8 cellular contexts compared by ENCODE assay signal in genomic region chr1:120132400-120132763, GRCh38. TPM values are rescaled to one million over a fixed set of nuclear protein-coding genes. Genes with fewer than 3 reads are reported as not detected.
DNase-seq lines count a peak whose midpoint lies in the region; ATAC-seq and TF ChIP-seq lines count a peak whose summit lies in the region.
"Not testable (repeated sequence)": the region's sequence is repeated elsewhere in the genome, so short reads cannot be mapped to it uniquely, and the experiment has no call there.

No MANE protein-coding gene starts in this region.

- not testable (repeated sequence) for H3K79me2 ChIP-seq in GM23248 (ENCODE audit: insufficient read depth); PC-9 (ENCODE audit: low read depth); osteoblast (ENCODE audit: insufficient read depth, low read length)

- POLR2A ChIA-PET in PC-9 (lab: Charles Lee; ENCODE audit: unreplicated experiment) = not testable (repeated sequence)

- CTCF ChIA-PET in PC-9 (lab: Charles Lee) = not testable (repeated sequence)

- H3K4me3 ChIP-seq in GM23248 = peak overlapping the region; percentile 51
- not testable (repeated sequence) for H3K4me3 ChIP-seq in PC-9; right lobe of liver; osteoblast (ENCODE audit: insufficient read depth, low read length); spleen; upper lobe of right lung
- peak overlapping the region; percentile 29 for H3K4me3 ChIP-seq in adipocyte (ENCODE audit: low read length)

- ATAC-seq in right lobe of liver, upper lobe of right lung: not testable (repeated sequence)

- not testable (repeated sequence) for BruUV-seq in PC-9 (replicated peaks; lab: Mats Ljungman, UMichigan)

- H3K9me3 ChIP-seq in GM23248 (ENCODE audit: low read depth); PC-9 (ENCODE audit: insufficient read depth, low read depth); adipocyte (ENCODE audit: control insufficient read depth, low read length); right lobe of liver; osteoblast (ENCODE audit: low read depth, low read length); spleen; upper lobe of right lung: not testable (repeated sequence)

- H3K27ac ChIP-seq in GM23248 (peak overlapping the region; percentile 81), right lobe of liver (peak overlapping the region; percentile 32 to 54 (median 51)), osteoblast (ENCODE audit: low read depth, low read length) (peak overlapping the region; percentile 75), spleen (peak overlapping the region in 5 of 8 donors; percentile 44 to 67 (median 60)), upper lobe of right lung (peak overlapping the region; percentile 56)
- not testable (repeated sequence) for H3K27ac ChIP-seq in PC-9

- not testable (repeated sequence) for DNase-seq in GM23248; PC-9; adipocyte (ENCODE audit: low read depth); right lobe of liver; osteoblast (ENCODE audit: insufficient read length, low spot score, missing footprints); spleen; upper lobe of right lung
- DNase-seq in fibroblast of gingiva (ENCODE audit: low read depth) = peak; percentile 13

- peak overlapping the region; percentile 14; the same call in 1 of the 2 replicates for H2AFZ ChIP-seq in GM23248
- not testable (repeated sequence) for H2AFZ ChIP-seq in PC-9; osteoblast (ENCODE audit: low read length)

- H3K9ac ChIP-seq in GM23248 (peak overlapping the region; percentile 48), adipocyte (ENCODE audit: low read length) (peak overlapping the region; percentile 68)

- H3K27me3 ChIP-seq in GM23248 (replicated peaks; ENCODE audit: insufficient read depth); PC-9 (ENCODE audit: insufficient read depth, low read depth); adipocyte (replicated peaks; ENCODE audit: control insufficient read depth, insufficient read depth, low read length); right lobe of liver; osteoblast (ENCODE audit: insufficient read depth, low read length); spleen (replicated peaks in 1 of 7); upper lobe of right lung: not testable (repeated sequence)

- intact Hi-C loops in PC-9 (cut with micrococcal nuclease; ENCODE audit: unreplicated experiment); right lobe of liver (cut with DNase I); spleen (cut with DNase I; ENCODE audit: low total_unique reads); upper lobe of right lung (cut with DNase I): not testable (repeated sequence)

- H3K4me2 ChIP-seq in GM23248 (ENCODE audit: unreplicated experiment) (peak overlapping the region; percentile 82), PC-9 (0 out of 2 replicates have a peak overlapping the region, but pooled peaks have one; percentile 8), osteoblast (ENCODE audit: insufficient read depth, low read length) (peak overlapping the region; percentile 54)

- not testable (repeated sequence) for H3K36me3 ChIP-seq in GM23248 (ENCODE audit: low read depth); PC-9 (ENCODE audit: low read depth); adipocyte (ENCODE audit: control insufficient read depth, insufficient read depth, low read length, severe bottlenecking); right lobe of liver; osteoblast (ENCODE audit: insufficient read depth, low read length); spleen; upper lobe of right lung

- not testable (repeated sequence) for TF ChIP-seq CTCF in PC-9 (conservative IDR thresholded peaks at IDR 0.05); right lobe of liver (IDR thresholded peaks at IDR 0.05); osteoblast (IDR thresholded peaks at IDR 0.05; ENCODE audit: extremely low read depth, low read depth, low read length); spleen (IDR thresholded peaks at IDR 0.05 in 8 of 11, conservative IDR thresholded peaks at IDR 0.05 in 3 of 11); upper lobe of right lung (IDR thresholded peaks at IDR 0.05)

- H3K4me1 ChIP-seq in GM23248 (ENCODE audit: insufficient read depth) = peaks cover 11% of the 10 kb centered on the region
- H3K4me1 ChIP-seq in PC-9 (replicated peaks; ENCODE audit: insufficient read depth); adipocyte (ENCODE audit: control insufficient read depth, insufficient read depth, low read length); osteoblast (ENCODE audit: insufficient read depth, low read length); upper lobe of right lung: not testable (repeated sequence)
- H3K4me1 ChIP-seq in right lobe of liver = peaks cover 0 to 15% (median 0%) of the 10 kb centered on the region in 4 donors
- peaks cover 0 to 16% (median 7%) of the 10 kb centered on the region in 6 donors for H3K4me1 ChIP-seq in spleen

- not testable (repeated sequence) for H4K20me1 ChIP-seq in GM23248 (ENCODE audit: insufficient read depth); PC-9 (ENCODE audit: insufficient read depth); osteoblast (ENCODE audit: insufficient read depth, low read length)

- peaks cover 17% of the 10 kb centered on the region for H3F3A ChIP-seq in GM23248 (ENCODE audit: insufficient read depth)
- not testable (repeated sequence) for H3F3A ChIP-seq in PC-9 (ENCODE audit: insufficient read depth, low read depth)

- in situ Hi-C loops in GM23248 (cut with MboI) = not testable (repeated sequence)

- not testable (repeated sequence) for H3K9me2 ChIP-seq in GM23248 (ENCODE audit: insufficient read depth); PC-9 (ENCODE audit: insufficient read depth)

- TF ChIP-seq POLR2A in right lobe of liver (IDR thresholded peaks at IDR 0.05); spleen (IDR thresholded peaks at IDR 0.05): not testable (repeated sequence)

- 10 to 18% methylated on average over 2 of the region's 2 CpGs for WGBS in GM23248 (ENCODE audit: low coverage in 1 of 2, low lambda C conversion rate in 2 of 2, missing lambda C conversion rate in 2 of 2), 2 experiments
- 71% methylated on average over 2 of the region's 2 CpGs for WGBS in right lobe of liver (ENCODE audit: insufficient coverage, low coverage, low lambda C conversion rate, missing lambda C conversion rate)
- WGBS in spleen, 5 donors = 78 to 92% (median 84%) methylated on average over 2 of the region's 2 CpGs

RNA-seq across cellular contexts. Expression of gene SEC22B, which starts 43.9 kb away (rescaled TPM):
- total RNA-seq in GM23248 (2014; rRNA removed; shearing (Covaris generic)) = 62.1 and 68.1 TPM in 2 replicates
- polyA plus RNA-seq in GM23248 (2016; fragmentation: Nextera tagmentation; extraction: Ambion mirVana) (101 TPM in 2 replicates), spleen (10 to 100 TPM; 11.1 to 14.5 (median 13.1) TPM)
- total RNA-seq in PC-9 (2021) (16.5 and 25.1 TPM in 2 replicates), right lobe of liver (10 to 100 TPM; 17.3 to 26.8 (median 20.8) TPM), osteoblast (95.2 and 118 TPM in 2 replicates), spleen (10 to 100 TPM; 25.5 to 37.9 (median 30.2) TPM), upper lobe of right lung (30.2 TPM)

Comparison
In these comparisons a context has a peak if more than half of its experiments do, and no peak if none do; other contexts are left out.
1. H3K4me2 ChIP-seq: peak in every context shown above with its lines; median percentile 82 in GM23248; 54 in osteoblast; 8 in PC-9.